In the genomic region with DNA sequence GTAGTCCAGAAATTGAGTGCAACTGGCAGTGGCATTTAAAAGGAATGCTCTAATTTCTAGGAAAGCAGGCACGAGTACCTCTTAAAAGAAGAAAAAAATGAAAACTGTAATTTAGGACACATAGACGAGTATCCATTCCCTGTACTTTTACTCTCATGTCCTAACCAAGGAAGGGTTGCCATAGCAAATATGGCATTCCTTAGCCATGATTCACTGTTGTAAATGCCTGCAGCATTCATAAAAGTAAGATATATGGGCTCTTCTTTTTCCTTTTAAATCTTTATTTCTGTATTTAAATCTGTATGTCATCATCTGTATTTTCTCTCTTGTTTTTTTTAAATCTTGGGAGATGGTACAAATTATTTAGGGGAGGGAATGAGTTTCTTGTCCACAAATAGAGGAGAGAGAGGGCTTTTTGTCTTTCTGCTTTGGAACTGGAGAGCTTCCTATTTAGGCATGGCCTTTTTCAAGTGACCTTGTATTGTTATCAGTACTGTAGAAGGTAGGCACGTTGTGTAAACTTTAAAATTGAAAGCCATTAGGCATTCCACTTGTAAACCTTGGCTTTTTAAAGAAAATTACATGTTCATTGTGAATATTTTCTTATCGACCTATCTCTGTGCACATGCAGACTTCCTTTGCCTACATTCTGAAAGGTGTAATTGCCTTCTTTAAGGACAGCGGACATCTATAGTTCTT, we compare ENCODE assay signal across 8 cellular contexts. TPM values are rescaled to one million over a fixed set of nuclear protein-coding genes. Genes with fewer than 3 reads are reported as not detected.
DNase-seq lines count a peak whose midpoint lies in the region; ATAC-seq and TF ChIP-seq lines count a peak whose summit lies in the region.

No MANE protein-coding gene starts in this region.

- no peaks in the 10 kb centered on the region for H3K27me3 Mint-ChIP-seq in WTC11 (ENCODE audit: low read depth)
- H3K27me3 Mint-ChIP-seq in stimulated activated naive B cell treated with anti-CD40 and anti-IgM and Interleukin-4, amounts not matched to agents 10 μg/mL and 1 μg/mL and 100 μg/mL, for 72 hours, result no peaks in the 10 kb centered on the region

- H3K27ac Mint-ChIP-seq in WTC11, result peak overlapping the region; percentile 46; the same call in 1 of the 2 replicates
- H3K27ac Mint-ChIP-seq in stimulated activated naive B cell treated with anti-CD40 and anti-IgM and Interleukin-4, amounts not matched to agents 10 μg/mL and 1 μg/mL and 100 μg/mL, for 72 hours, result peak overlapping the region; percentile 56

- no peaks in the 10 kb centered on the region; the same call in 1 of the 2 replicates for H3K36me3 Mint-ChIP-seq in WTC11
- peaks cover 0 to 5% of the 10 kb centered on the region in 2 donors for H3K36me3 Mint-ChIP-seq in stimulated activated naive B cell treated with anti-CD40 and anti-IgM and Interleukin-4, amounts not matched to agents 10 μg/mL and 1 μg/mL and 100 μg/mL, for 72 hours

- POLR2A ChIA-PET in HEK293 (lab: Yijun Ruan, JAX) (no interaction called here), WTC11 (lab: Charles Lee) (no interaction called here)

- peaks cover 23% of the 10 kb centered on the region for H3K4me1 ChIP-seq in HEK293 (ENCODE audit: control insufficient read depth, insufficient read depth, low read length)

- intact Hi-C loops in posterior cingulate gyrus (cut with DNase I), result no loop called here

- H3K9me3 ChIP-seq in HEK293 (ENCODE audit: control insufficient read depth, insufficient read depth, low read depth, low read length), result no peaks in the 10 kb centered on the region

- no peak overlapping the region for H3K4me3 ChIP-seq in HEK293 (ENCODE audit: low read depth, low read length)

- no peaks in the 10 kb centered on the region for H3K9me3 Mint-ChIP-seq in WTC11
- H3K9me3 Mint-ChIP-seq in stimulated activated naive B cell treated with anti-CD40 and anti-IgM and Interleukin-4, amounts not matched to agents 10 μg/mL and 1 μg/mL and 100 μg/mL, for 72 hours, result no peaks in the 10 kb centered on the region

- no peak overlapping the region for H3K4me3 Mint-ChIP-seq in WTC11
- no peak overlapping the region for H3K4me3 Mint-ChIP-seq in stimulated activated naive B cell treated with anti-CD40 and anti-IgM and Interleukin-4, amounts not matched to agents 10 μg/mL and 1 μg/mL and 100 μg/mL, for 72 hours

- no peak for ATAC-seq in WTC11
- no peak for ATAC-seq in stimulated activated naive B cell treated with anti-CD40 and anti-IgM and Interleukin-4, amounts not matched to agents 10 μg/mL and 1 μg/mL and 100 μg/mL, for 72 hours (replicated peaks)
- ATAC-seq in HG02571 (IDR thresholded peaks at IDR 0.05; ENCODE audit: unreplicated experiment), result no peak

- H3K4me1 Mint-ChIP-seq in WTC11, result peaks cover 15% of the 10 kb centered on the region
- peaks cover 23 to 49% of the 10 kb centered on the region in 2 donors for H3K4me1 Mint-ChIP-seq in stimulated activated naive B cell treated with anti-CD40 and anti-IgM and Interleukin-4, amounts not matched to agents 10 μg/mL and 1 μg/mL and 100 μg/mL, for 72 hours

- no peaks in the 10 kb centered on the region for H3K36me3 ChIP-seq in HEK293 (ENCODE audit: control insufficient read depth in 2 of 2, insufficient read depth in 1 of 2, low read length in 2 of 2)

- H3K27ac ChIP-seq in HEK293 (ENCODE audit: extremely low read depth, low read depth, low read length), result peak overlapping the region; percentile 25

- no peak for DNase-seq in WTC11 (ENCODE audit: low spot score)
- peak; percentile 72 for DNase-seq in hepatic stellate cell (ENCODE audit: low spot score)
- DNase-seq in stimulated activated naive B cell treated with anti-CD40 and anti-IgM and Interleukin-4, amounts not matched to agents 10 μg/mL and 1 μg/mL and 100 μg/mL, for 72 hours, result no peak
- no peak for DNase-seq in inferior parietal cortex (ENCODE audit: extremely low spot score)
- DNase-seq in posterior cingulate gyrus, result no peak
- no peak for DNase-seq in NCI-H146 (lab: John Stamatoyannopoulos, UW)

- TF ChIP-seq CTCF in HEK293 (tag by site-specific recombination; IDR thresholded peaks at IDR 0.05) (no peak), WTC11 (IDR thresholded peaks at IDR 0.05) (no peak)

- CTCF ChIA-PET in HEK293 (lab: Yijun Ruan, JAX) (interaction anchor here (0.6 to 3.1 kb wide), 4 partner anchors 7 to 178 kb away, joined by 3 to 13 read pairs (median 8); partner anchors contain the start of gene CNEP1R1), WTC11 (lab: Charles Lee) (interaction anchor here (1.1 to 1.6 kb wide), 4 partner anchors 8 to 179 kb away, joined by 3 to 5 read pairs (median 4); no protein-coding TSS in a partner anchor)

TF ChIP-seq in HEK293, 187 proteins besides CTCF, POLR2A, EP300 and RAD21 (continues in another document):
- TF ChIP-seq, protein P1, sequence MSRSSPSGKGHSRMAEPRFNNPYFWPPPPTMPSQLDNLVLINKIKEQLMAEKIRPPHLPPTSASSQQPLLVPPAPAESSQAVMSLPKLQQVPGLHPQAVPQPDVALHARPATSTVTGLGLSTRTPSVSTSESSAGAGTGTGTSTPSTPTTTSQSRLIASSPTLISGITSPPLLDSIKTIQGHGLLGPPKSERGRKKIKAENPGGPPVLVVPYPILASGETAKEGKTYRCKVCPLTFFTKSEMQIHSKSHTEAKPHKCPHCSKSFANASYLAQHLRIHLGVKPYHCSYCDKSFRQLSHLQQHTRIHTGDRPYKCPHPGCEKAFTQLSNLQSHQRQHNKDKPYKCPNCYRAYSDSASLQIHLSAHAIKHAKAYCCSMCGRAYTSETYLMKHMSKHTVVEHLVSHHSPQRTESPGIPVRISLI (tag by site-specific recombination; IDR thresholded peaks at IDR 0.05), result peak; percentile 83
- TF ChIP-seq, protein P2, sequence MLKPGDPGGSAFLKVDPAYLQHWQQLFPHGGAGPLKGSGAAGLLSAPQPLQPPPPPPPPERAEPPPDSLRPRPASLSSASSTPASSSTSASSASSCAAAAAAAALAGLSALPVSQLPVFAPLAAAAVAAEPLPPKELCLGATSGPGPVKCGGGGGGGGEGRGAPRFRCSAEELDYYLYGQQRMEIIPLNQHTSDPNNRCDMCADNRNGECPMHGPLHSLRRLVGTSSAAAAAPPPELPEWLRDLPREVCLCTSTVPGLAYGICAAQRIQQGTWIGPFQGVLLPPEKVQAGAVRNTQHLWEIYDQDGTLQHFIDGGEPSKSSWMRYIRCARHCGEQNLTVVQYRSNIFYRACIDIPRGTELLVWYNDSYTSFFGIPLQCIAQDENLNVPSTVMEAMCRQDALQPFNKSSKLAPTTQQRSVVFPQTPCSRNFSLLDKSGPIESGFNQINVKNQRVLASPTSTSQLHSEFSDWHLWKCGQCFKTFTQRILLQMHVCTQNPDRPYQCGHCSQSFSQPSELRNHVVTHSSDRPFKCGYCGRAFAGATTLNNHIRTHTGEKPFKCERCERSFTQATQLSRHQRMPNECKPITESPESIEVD (tag by site-specific recombination; IDR thresholded peaks at IDR 0.05), result peak; percentile 97
- TF ChIP-seq PRDM1 (tag by site-specific recombination; IDR thresholded peaks at IDR 0.05) (peak; percentile 90), HOXC10 (CRISPR knock-in tag; IDR thresholded peaks at IDR 0.05) (no peak), ZNF621 (tag by site-specific recombination; IDR thresholded peaks at IDR 0.05) (no peak), HOXD13 (CRISPR knock-in tag; IDR thresholded peaks at IDR 0.05; ENCODE audit: borderline replicate concordance) (0 out of 2 replicates have a peak, but pooled peaks have one; percentile 35), ZFHX2 (tag by site-specific recombination; conservative IDR thresholded peaks at IDR 0.05) (no peak)

TF ChIP-seq in WTC11, 78 proteins besides CTCF, POLR2A, EP300 and RAD21:
- TF ChIP-seq GABPB1 (CRISPR knock-in tag; IDR thresholded peaks at IDR 0.05) (0 out of 2 replicates have a peak, but pooled peaks have one; percentile 7), CREM (CRISPR knock-in tag; IDR thresholded peaks at IDR 0.05) (no peak)

RNA-seq across cellular contexts. Expression of gene TENT4B, which starts 50.0 kb away (rescaled TPM):
- total RNA-seq in WTC11 (2021), result 12.7 to 14.3 TPM (median 13.6 TPM) in 3 replicates
